9 cellular contexts compared by ENCODE assay signal in genomic region chr6:157221817-157222175, GRCh38.
DNase-seq lines count a peak whose midpoint lies in the region; ATAC-seq and TF ChIP-seq lines count a peak whose summit lies in the region.
"Had no signal": no experiment of that assay in that cellular context is flagged by ENCODE, and none has a peak within 500 bp of the region (broad histone marks: within the 10 kb centered on the region; RNA-seq: fewer than 3 reads in every experiment).

No MANE protein-coding gene starts in this region.

- H3K4me3 ChIP-seq in tibial artery: peak overlapping the region in 1 of 2 donors; percentile 44

- intact Hi-C loops in tibial artery (cut with DNase I; ENCODE audit: low total_unique reads): no loop called here

- H3K27ac Mint-ChIP-seq in activated naive CD8-positive, alpha-beta T cell: peak overlapping the region; percentile 91
- H3K27ac Mint-ChIP-seq in activated naive CD8-positive, alpha-beta T cell treated with anti-CD3 and anti-CD28 coated beads for 36 hours: no peak overlapping the region
- H3K27ac Mint-ChIP-seq in WTC11: 0 out of 2 replicates have a peak overlapping the region, but pooled peaks have one; percentile 67

- no peaks in the 10 kb centered on the region for H3K36me3 ChIP-seq in tibial artery

- DNase-seq in activated naive CD8-positive, alpha-beta T cell treated with anti-CD3 and anti-CD28 coated beads for 36 hours: no peak
- DNase-seq in WTC11 (ENCODE audit: low spot score) (no peak), islet precursor cell (peak; percentile 52), tibial artery (peak in 1 of 2 donors; percentile 64), KG1 (lab: John Stamatoyannopoulos, UW) (no peak), kidney tubule cell (ENCODE audit: low spot score) (no peak)

- POLR2A ChIA-PET in WTC11 (lab: Charles Lee): no interaction called here

- no peaks in the 10 kb centered on the region for H3K9me3 Mint-ChIP-seq in activated naive CD8-positive, alpha-beta T cell (ENCODE audit: low read depth)
- H3K9me3 Mint-ChIP-seq in activated naive CD8-positive, alpha-beta T cell treated with anti-CD3 and anti-CD28 coated beads for 36 hours: no peaks in the 10 kb centered on the region
- no peaks in the 10 kb centered on the region for H3K9me3 Mint-ChIP-seq in WTC11

- ATAC-seq in WTC11 (no peak), HG02678 (IDR thresholded peaks at IDR 0.05; ENCODE audit: unreplicated experiment) (no peak)

- H3K9me3 ChIP-seq in tibial artery: no peaks in the 10 kb centered on the region
- H3K9me3 ChIP-seq: testis had no signal

- no peaks in the 10 kb centered on the region for H3K27me3 ChIP-seq in tibial artery
- H3K27me3 ChIP-seq: testis had no signal

- CTCF ChIA-PET in WTC11 (lab: Charles Lee): no interaction called here

- peak overlapping the region; percentile 73 to 74 for H3K27ac ChIP-seq in tibial artery

- H3K4me3 Mint-ChIP-seq in activated naive CD8-positive, alpha-beta T cell: peak overlapping the region; percentile 86
- no peak overlapping the region for H3K4me3 Mint-ChIP-seq in activated naive CD8-positive, alpha-beta T cell treated with anti-CD3 and anti-CD28 coated beads for 36 hours
- no peak overlapping the region for H3K4me3 Mint-ChIP-seq in WTC11

- peaks cover 0 to 73% (median 50%) of the 10 kb centered on the region in 4 donors for H3K4me1 ChIP-seq in tibial artery

- H3K4me1 Mint-ChIP-seq in activated naive CD8-positive, alpha-beta T cell (ENCODE audit: low read depth): peaks cover 20% of the 10 kb centered on the region
- peaks cover 21% of the 10 kb centered on the region for H3K4me1 Mint-ChIP-seq in activated naive CD8-positive, alpha-beta T cell treated with anti-CD3 and anti-CD28 coated beads for 36 hours
- peaks cover 23% of the 10 kb centered on the region for H3K4me1 Mint-ChIP-seq in WTC11

- no peaks in the 10 kb centered on the region for H3K36me3 Mint-ChIP-seq in activated naive CD8-positive, alpha-beta T cell
- H3K36me3 Mint-ChIP-seq in activated naive CD8-positive, alpha-beta T cell treated with anti-CD3 and anti-CD28 coated beads for 36 hours: no peaks in the 10 kb centered on the region
- H3K36me3 Mint-ChIP-seq in WTC11: no peaks in the 10 kb centered on the region

- peaks cover 2% of the 10 kb centered on the region for H3K27me3 Mint-ChIP-seq in activated naive CD8-positive, alpha-beta T cell
- H3K27me3 Mint-ChIP-seq in activated naive CD8-positive, alpha-beta T cell treated with anti-CD3 and anti-CD28 coated beads for 36 hours: no peaks in the 10 kb centered on the region
- peaks cover 16% of the 10 kb centered on the region for H3K27me3 Mint-ChIP-seq in WTC11 (ENCODE audit: low read depth)

- no peak for TF ChIP-seq CTCF in WTC11 (IDR thresholded peaks at IDR 0.05)
- no peak for TF ChIP-seq CTCF in tibial artery (IDR thresholded peaks at IDR 0.05)

TF ChIP-seq in WTC11, 78 proteins besides CTCF, POLR2A, EP300 and RAD21:
- TF ChIP-seq ETV6 (CRISPR knock-in tag; IDR thresholded peaks at IDR 0.05) (no peak), ZNF232 (CRISPR knock-in tag; IDR thresholded peaks at IDR 0.05) (no peak), TCF7 (CRISPR knock-in tag; IDR thresholded peaks at IDR 0.05; ENCODE audit: low read depth) (no peak), MAX (CRISPR knock-in tag; IDR thresholded peaks at IDR 0.05) (no peak), ELF4 (CRISPR knock-in tag; IDR thresholded peaks at IDR 0.05; ENCODE audit: low read depth) (no peak), NFYB (CRISPR knock-in tag; conservative IDR thresholded peaks at IDR 0.05; ENCODE audit: low read depth) (no peak), ESRRA (CRISPR knock-in tag; IDR thresholded peaks at IDR 0.05; ENCODE audit: borderline replicate concordance) (no peak)
